ENCODE assay signal across 8 cellular contexts in the genomic region with DNA sequence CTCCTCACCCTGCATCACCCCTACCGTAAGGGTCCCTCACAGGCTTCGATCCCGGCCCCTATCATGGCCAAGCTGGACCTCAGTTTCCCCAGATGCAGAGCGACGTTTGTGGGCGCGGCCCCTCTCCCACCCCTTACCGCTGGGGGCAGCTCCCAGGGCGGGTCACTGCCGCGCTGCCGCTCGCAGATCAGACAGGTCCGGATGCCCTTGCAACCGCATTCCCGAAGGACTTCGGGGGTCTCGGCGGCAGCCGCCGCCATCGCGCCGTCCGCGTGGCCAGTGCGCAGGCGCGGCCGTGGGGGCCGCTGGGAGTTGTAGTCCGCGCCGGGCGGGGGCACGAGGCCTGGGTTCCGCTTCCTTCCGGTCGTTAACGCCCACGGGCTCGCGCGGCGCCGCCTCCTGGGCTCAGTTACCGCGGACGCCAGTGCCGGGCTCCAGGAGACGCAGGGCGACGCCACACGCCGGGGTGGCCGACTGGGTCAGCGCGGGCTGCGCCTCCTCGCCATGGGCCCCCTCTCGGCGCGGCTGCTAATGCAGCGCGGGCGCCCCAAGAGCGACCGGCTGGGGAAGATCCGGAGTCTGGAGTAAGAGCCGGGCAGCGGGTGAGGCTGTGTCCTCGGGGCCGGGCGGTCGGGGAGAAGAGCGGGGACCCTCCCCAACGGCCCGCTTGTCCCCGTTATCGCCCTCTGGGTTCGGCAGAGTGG. TPM values are rescaled to one million over a fixed set of nuclear protein-coding genes. Genes with fewer than 3 reads are reported as not detected.
A peak's percentile ranks its signal among the peaks of the same experiment; 100 is the strongest.
DNase-seq lines count a peak whose midpoint lies in the region; ATAC-seq and TF ChIP-seq lines count a peak whose summit lies in the region.

A gene with protein sequence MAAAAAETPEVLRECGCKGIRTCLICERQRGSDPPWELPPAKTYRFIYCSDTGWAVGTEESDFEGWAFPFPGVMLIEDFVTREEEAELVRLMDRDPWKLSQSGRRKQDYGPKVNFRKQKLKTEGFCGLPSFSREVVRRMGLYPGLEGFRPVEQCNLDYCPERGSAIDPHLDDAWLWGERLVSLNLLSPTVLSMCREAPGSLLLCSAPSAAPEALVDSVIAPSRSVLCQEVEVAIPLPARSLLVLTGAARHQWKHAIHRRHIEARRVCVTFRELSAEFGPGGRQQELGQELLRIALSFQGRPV (minus strand): TSS at position 287 of the 704 bp plus-strand sequence. CDS start 27 bp downstream, at position 260.
A gene (plus strand): TSS at position 408 of the 704 bp plus-strand sequence. CDS start 97 bp downstream, at position 505.

- ATAC-seq in GM18873 (IDR thresholded peaks at IDR 0.05; ENCODE audit: low FRiP score, unreplicated experiment): peak; percentile 70
- peak; percentile 84 for ATAC-seq in HG03135 (IDR thresholded peaks at IDR 0.05; ENCODE audit: unreplicated experiment)

- TF ChIP-seq CTCF in AG04450 (IDR thresholded peaks at IDR 0.05; ENCODE audit: low read depth, low read length) (no peak), WERI-Rb-1 (IDR thresholded peaks at IDR 0.05; ENCODE audit: low read depth, low read length) (peak; percentile 29; the same call in 1 of the 2 replicates), breast epithelium (IDR thresholded peaks at IDR 0.05) (no peak)

- DNase-seq in AG04450 (ENCODE audit: low read depth, low spot score) (peak; percentile 67), NCI-H2227 (lab: John Stamatoyannopoulos, UW; ENCODE audit: unreplicated experiment) (peak; percentile 97), WERI-Rb-1 (peak; percentile 94), breast epithelium (ENCODE audit: low spot score in 2 of 2) (peak; percentile 88 to 91), immature natural killer cell (peak; percentile 94 to 95 (median 94)), smooth muscle cell of the brain vasculature (ENCODE audit: low read depth, low spot score) (peak; percentile 66)

- peak within 1 kb of the TSS; percentile 1 for H3K27ac ChIP-seq in AG04450 (ENCODE audit: low read depth, low read length)
- H3K27ac ChIP-seq in WERI-Rb-1: peak within 1 kb of the TSS; percentile 79
- H3K27ac ChIP-seq in breast epithelium: peak within 1 kb of the TSS; percentile 71 to 84

- CTCF ChIA-PET in AG04450 (lab: Charles Lee): interaction anchor here (0.7 kb wide), 1 partner anchor 8 kb away, joined by 4 read pairs; no protein-coding TSS in a partner anchor

- H3K4me3 ChIP-seq in AG04450 (ENCODE audit: low read depth, low read length) (peak within 1 kb of the TSS; percentile 98), WERI-Rb-1 (ENCODE audit: low read depth, low read length) (peak within 1 kb of the TSS; percentile 91), breast epithelium (peak within 1 kb of the TSS; percentile 94 to 100 (median 98))

- no peaks in the 10 kb centered on the region; the same call in 1 of the 2 replicates for H3K9me3 ChIP-seq in AG04450 (ENCODE audit: control insufficient read depth, insufficient read depth, low read length)
- no peaks in the 10 kb centered on the region for H3K9me3 ChIP-seq in WERI-Rb-1 (ENCODE audit: severe bottlenecking)
- no peaks in the 10 kb centered on the region for H3K9me3 ChIP-seq in breast epithelium

- no peaks in the 10 kb centered on the region for H3K27me3 ChIP-seq in AG04450 (ENCODE audit: control insufficient read depth, insufficient read depth, low read length)
- H3K27me3 ChIP-seq in WERI-Rb-1 (ENCODE audit: insufficient read depth, low read depth, severe bottlenecking): no peaks in the 10 kb centered on the region
- H3K27me3 ChIP-seq in breast epithelium: no peaks in the 10 kb centered on the region

- intact Hi-C loops in breast epithelium (cut with DNase I; ENCODE audit: low total_unique reads): no loop called here

- peak within 1 kb of the TSS; percentile 72 to 92 (median 78) for H3K27ac Mint-ChIP-seq in immature natural killer cell

- H3K36me3 ChIP-seq in WERI-Rb-1: peaks cover 23% of the 10 kb centered on the region
- H3K36me3 ChIP-seq in breast epithelium: no peaks in the 10 kb centered on the region

- peaks cover 0 to 3% (median 3%) of the 10 kb centered on the region in 3 donors for H3K36me3 Mint-ChIP-seq in immature natural killer cell

- POLR2A ChIA-PET in AG04450 (lab: Yijun Ruan, JAX): interaction anchor here (0.6 kb wide), 1 partner anchor 55 kb away, joined by 5 read pairs; no protein-coding TSS in a partner anchor

- H3K27me3 Mint-ChIP-seq in immature natural killer cell (ENCODE audit: low read depth in 3 of 3): peaks cover 0 to 6% (median 4%) of the 10 kb centered on the region in 3 donors

- TF ChIP-seq POLR2A in breast epithelium (IDR thresholded peaks at IDR 0.05): no peak

- H3K4me3 Mint-ChIP-seq in immature natural killer cell: peak within 1 kb of the TSS; percentile 86 to 95 (median 91)

- H3K9me3 Mint-ChIP-seq in immature natural killer cell: no peaks in the 10 kb centered on the region

- H3K4me1 Mint-ChIP-seq in immature natural killer cell: peaks cover 35 to 44% of the 10 kb centered on the region in 2 donors

- H3K4me1 ChIP-seq in breast epithelium: peaks cover 0 to 10% of the 10 kb centered on the region in 2 donors

RNA-seq across cellular contexts. Expression of the first gene that starts in this region (rescaled TPM):
- 4.3 and 5.6 TPM in 2 replicates for polyA plus RNA-seq in AG04450 (2011; rRNA removed)
- polyA minus RNA-seq in AG04450 (2011; rRNA and poly(A)+ RNA removed): 1.9 and 3.4 TPM in 2 replicates
- total RNA-seq in breast epithelium: 10 to 100 TPM; 15.1 to 28.5 (median 17.8) TPM
- polyA plus RNA-seq in immature natural killer cell: 10 to 100 TPM; 16.2 to 25.8 (median 18.5) TPM

RNA-seq across cellular contexts. Expression of the second gene that starts in this region (rescaled TPM):
- 9.2 and 12.2 TPM in 2 replicates for polyA plus RNA-seq in AG04450 (2011; rRNA removed)
- polyA minus RNA-seq in AG04450 (2011; rRNA and poly(A)+ RNA removed): 10.1 and 15.6 TPM in 2 replicates
- 10 to 100 TPM in 2 of 3 donors, 1 to 10 TPM in 1; 7.4 to 20.6 (median 11.6) TPM for total RNA-seq in breast epithelium
- 10 to 100 TPM; 13.5 to 22.8 (median 21.5) TPM for polyA plus RNA-seq in immature natural killer cell

Comparison
In these comparisons a context has a peak if more than half of its experiments do, and no peak if none do; other contexts are left out.
1. Peak in every context shown above with its lines: DNase-seq, ATAC-seq, H3K4me3 ChIP-seq and H3K27ac ChIP-seq.
2. H3K27ac ChIP-seq: peak in every context shown above with its lines; median percentile 79 in WERI-Rb-1; 78 in breast epithelium; 1 in AG04450.